14 cellular contexts compared by ENCODE assay signal in the genomic region with DNA sequence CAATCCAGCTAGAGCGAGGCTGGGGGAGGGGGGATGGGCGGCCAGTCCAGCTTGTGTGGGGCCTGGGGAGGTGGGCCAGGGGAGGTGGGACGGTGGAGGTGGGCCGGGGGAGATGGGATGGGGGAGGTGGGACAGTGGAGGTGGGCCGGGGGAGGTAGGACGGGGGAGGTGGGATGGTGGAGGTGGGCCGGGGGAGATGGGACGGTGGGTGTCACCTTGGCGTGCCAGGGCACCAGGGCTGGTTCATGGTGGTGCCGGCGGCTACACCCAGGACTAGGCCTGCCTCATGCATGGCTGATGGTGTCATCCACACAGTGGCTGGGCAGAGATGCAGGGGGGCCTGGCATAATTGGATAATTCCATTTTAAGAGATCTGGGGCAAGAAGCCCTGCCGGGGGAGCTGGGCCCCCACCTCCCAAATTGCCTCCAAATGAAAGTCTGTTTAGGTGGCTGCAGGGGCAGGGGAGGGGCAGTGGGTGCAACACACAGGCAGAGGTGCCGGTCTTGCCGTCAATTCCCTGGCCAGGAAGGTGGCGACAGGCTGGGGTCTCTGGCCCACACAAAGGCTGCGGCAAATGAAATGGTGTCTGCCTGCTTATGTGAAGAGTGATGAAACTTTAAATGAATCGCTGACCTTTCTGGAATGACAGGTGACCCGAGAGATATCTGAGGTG.
"Had no signal": no experiment of that assay in that cellular context is flagged by ENCODE, and none has a peak within 500 bp of the region (broad histone marks: within the 10 kb centered on the region; RNA-seq: fewer than 3 reads in every experiment).

No MANE protein-coding gene starts in this region.

- H2AFZ ChIP-seq: hepatocyte had no signal

- H3K4me2 ChIP-seq: hepatocyte had no signal

- H3K27ac ChIP-seq: body of pancreas, epithelial cell of prostate, gastrocnemius medialis, hepatocyte had no signal

- H3K27me3 ChIP-seq: body of pancreas, hepatocyte had no signal

- H3K36me3 ChIP-seq: gastrocnemius medialis, SJCRH30 had no signal

- H3K9me3 ChIP-seq: body of pancreas, gastrocnemius medialis, SJCRH30 had no signal

- DNase-seq: activated CD8-positive, alpha-beta T cell treated with anti-CD3 and anti-CD28 coated beads, Interleukin-2, amount 10 ng/mL, durations not matched to agents 7 days and 5 days; activated naive CD4-positive, alpha-beta T cell treated with anti-CD3 and anti-CD28 coated beads, Interleukin-2, amount 50 U/mL, for 16 hours; body of pancreas; effector memory CD8-positive, alpha-beta T cell; gastrocnemius medialis; kidney glomerular epithelial cell; naive thymus-derived CD4-positive, alpha-beta T cell; small intestine; SW 1271; trophoblast cell had no signal

- FAIRE-seq: small intestine had no signal

- H3K79me2 ChIP-seq: hepatocyte had no signal

- ATAC-seq: activated CD8-positive, alpha-beta T cell treated with anti-CD3 and anti-CD28 coated beads, Interleukin-2, amount 10 ng/mL, durations not matched to agents 7 days and 5 days; body of pancreas; effector memory CD8-positive, alpha-beta T cell; gastrocnemius medialis; naive thymus-derived CD4-positive, alpha-beta T cell; stimulated activated effector memory CD8-positive, alpha-beta T cell treated with anti-CD3 and anti-CD28 coated beads, Interleukin-12 subunit alpha, Interleukin-12 subunit beta, amount 100 ng/mL, for 72 hours had no signal

- H3K4me1 ChIP-seq: body of pancreas, gastrocnemius medialis had no signal

- H3K4me3 ChIP-seq: body of pancreas, gastrocnemius medialis, hepatocyte had no signal
